Comparison of ENCODE assay signal across 8 cellular contexts in genomic region chr12:9283346-9284095, GRCh38.
DNase-seq lines count a peak whose midpoint lies in the region; ATAC-seq and TF ChIP-seq lines count a peak whose summit lies in the region.
"Not testable (repeated sequence)": the region's sequence is repeated elsewhere in the genome, so short reads cannot be mapped to it uniquely, and the experiment has no call there.

No MANE protein-coding gene starts in this region.

- H3K4ac ChIP-seq in mesendoderm (ENCODE audit: low read depth, low read length): not testable (repeated sequence)

- H3K56ac ChIP-seq in mesendoderm (ENCODE audit: low read length): peak overlapping the region; percentile 75

- not testable (repeated sequence) for H3K27me3 Mint-ChIP-seq in endodermal cell (ENCODE audit: insufficient read depth)

- H2BK15ac ChIP-seq in mesendoderm (replicated peaks; ENCODE audit: low read depth): not testable (repeated sequence)

- H4K5ac ChIP-seq in mesendoderm (ENCODE audit: low read length): not testable (repeated sequence)

- H3K9me3 ChIP-seq in endodermal cell (ENCODE audit: control insufficient read depth, low read length): not testable (repeated sequence)

- peak overlapping the region; percentile 98 for H3K27ac Mint-ChIP-seq in endodermal cell

- not testable (repeated sequence) for H3K36me3 Mint-ChIP-seq in endodermal cell (ENCODE audit: low read depth)

- H3K23ac ChIP-seq in mesendoderm (ENCODE audit: low read length): not testable (repeated sequence)

- in situ Hi-C loops in KBM-7 (cut with MboI; ENCODE audit: low pct_unique_long_range_greater_than_20kb, low sequenced_read_pairs): not testable (repeated sequence)

- TF ChIP-seq CTCF in endodermal cell (conservative IDR thresholded peaks at IDR 0.05): not testable (repeated sequence)

- not testable (repeated sequence) for H3K4me1 ChIP-seq in endodermal cell (ENCODE audit: control insufficient read depth, insufficient read depth, low read length); mesendoderm (ENCODE audit: control insufficient read depth, low read depth, low read length)

- H2AK5ac ChIP-seq in mesendoderm (ENCODE audit: low read length): not testable (repeated sequence)

- not testable (repeated sequence) for H3K9ac ChIP-seq in endodermal cell (ENCODE audit: extremely low read depth, low read length, poor library complexity, severe bottlenecking)
- peak overlapping the region; percentile 58 for H3K9ac ChIP-seq in mesendoderm (ENCODE audit: low read length)

- not testable (repeated sequence) for H3K27me3 ChIP-seq in endodermal cell (ENCODE audit: control insufficient read depth, insufficient read depth, low read length, poor library complexity, severe bottlenecking); mesendoderm (ENCODE audit: insufficient read depth, low read length, poor library complexity)

- WGBS in endodermal cell (ENCODE audit: insufficient coverage in 1 of 2, insufficient read length in 1 of 2), 2 experiments: 0% methylated on average over 10 of the region's 42 CpGs; no CpG with 5 or more reads in 1 of the 2 experiments
- WGBS in mesendoderm (ENCODE audit: extremely low coverage, insufficient coverage, low lambda C conversion rate): no CpG with 5 or more reads among the region's 42 CpGs

- H3K4me3 ChIP-seq in endodermal cell (ENCODE audit: low read length): peak overlapping the region; percentile 19
- not testable (repeated sequence) for H3K4me3 ChIP-seq in mesendoderm (ENCODE audit: low read length)

- H3K18ac ChIP-seq in mesendoderm (ENCODE audit: low read length): not testable (repeated sequence)

- H2BK5ac ChIP-seq in mesendoderm (ENCODE audit: low read length): not testable (repeated sequence)

- H3K4me3 Mint-ChIP-seq in endodermal cell: peak overlapping the region; percentile 87

- H3K27ac ChIP-seq in endodermal cell (ENCODE audit: low read depth, low read length); mesendoderm (ENCODE audit: low read depth, low read length): not testable (repeated sequence)

- H3K4me1 Mint-ChIP-seq in endodermal cell: not testable (repeated sequence)

- not testable (repeated sequence) for H3K36me3 ChIP-seq in endodermal cell (ENCODE audit: control insufficient read depth, insufficient read depth, low read length); mesendoderm (ENCODE audit: control insufficient read depth, insufficient read depth, low read length)

- not testable (repeated sequence) for H3K79me2 ChIP-seq in mesendoderm (ENCODE audit: control insufficient read depth, insufficient read depth, low read length)

- DNase-seq in CD1c-positive myeloid dendritic cell (ENCODE audit: extremely low spot score) (peak; percentile 90), KBM-7 (peak; percentile 71), OCI-M2 (lab: John Stamatoyannopoulos, UW; ENCODE audit: unreplicated experiment) (peak; percentile 38), endodermal cell (peak; percentile 99), mesendoderm (peak; percentile 78)
- DNase-seq in activated CD8-positive, alpha-beta memory T cell treated with anti-CD3 and anti-CD28 coated beads, Interleukin-2, amount 50 U/mL, for 48 hours: peak; percentile 85
- peak; percentile 20 to 73 (median 62) for DNase-seq in stimulated activated CD4-positive, alpha-beta T cell treated with anti-CD3 and anti-CD28 coated beads, TNF-alpha, amount 100 ng/mL, for 1 hour (ENCODE audit: low read depth in 3 of 3, low spot score in 1 of 3)

- peak; percentile 85 for ATAC-seq in GM21423 (IDR thresholded peaks at IDR 0.05; ENCODE audit: unreplicated experiment)

- H3K4me2 ChIP-seq in mesendoderm (ENCODE audit: low read length): not testable (repeated sequence)

- not testable (repeated sequence) for H3K79me1 ChIP-seq in mesendoderm (ENCODE audit: low read length)

- H4K8ac ChIP-seq in mesendoderm (ENCODE audit: low read depth, low read length): not testable (repeated sequence)

- H2BK120ac ChIP-seq in mesendoderm (ENCODE audit: low read depth, low read length): not testable (repeated sequence)

- H3K9me3 Mint-ChIP-seq in endodermal cell: not testable (repeated sequence)

Comparison
In these comparisons a context has a peak if more than half of its experiments do, and no peak if none do; other contexts are left out.
1. DNase-seq: peak in every context shown above with its lines; median percentile 99 in endodermal cell; 90 in CD1c-positive myeloid dendritic cell; 85 in activated CD8-positive, alpha-beta memory T cell treated with anti-CD3 and anti-CD28 coated beads, Interleukin-2, amount 50 U/mL, for 48 hours; 78 in mesendoderm; 71 in KBM-7; 62 in stimulated activated CD4-positive, alpha-beta T cell treated with anti-CD3 and anti-CD28 coated beads, TNF-alpha, amount 100 ng/mL, for 1 hour; 38 in OCI-M2.